8 cellular contexts compared by ENCODE assay signal in genomic region chr3:17431004-17431403, GRCh38.
DNase-seq lines count a peak whose midpoint lies in the region; ATAC-seq and TF ChIP-seq lines count a peak whose summit lies in the region.

No MANE protein-coding gene starts in this region.

- H3K27me3 ChIP-seq in WERI-Rb-1 (ENCODE audit: insufficient read depth, low read depth, severe bottlenecking): no peaks in the 10 kb centered on the region
- no peaks in the 10 kb centered on the region for H3K27me3 ChIP-seq in hepatocyte

- no peak overlapping the region for H3K27ac ChIP-seq in WERI-Rb-1
- no peak overlapping the region for H3K27ac ChIP-seq in hepatocyte

- 22% methylated on average over 2 of the region's 2 CpGs for WGBS in hepatocyte (ENCODE audit: low lambda C conversion rate, missing lambda C conversion rate)

- no peak for ATAC-seq in HG03571 (IDR thresholded peaks at IDR 0.05; ENCODE audit: unreplicated experiment)

- 0 out of 2 replicates have a peak, but pooled peaks have one; percentile 18 for TF ChIP-seq CTCF in WERI-Rb-1 (IDR thresholded peaks at IDR 0.05; ENCODE audit: low read depth, low read length)
- peak; percentile 55 for TF ChIP-seq CTCF in hepatocyte (IDR thresholded peaks at IDR 0.05; ENCODE audit: poor library complexity)

- no peak overlapping the region for H2AFZ ChIP-seq in hepatocyte

- no peaks in the 10 kb centered on the region for H3K4me1 ChIP-seq in hepatocyte (ENCODE audit: insufficient read depth)

- H3K4me3 ChIP-seq in WERI-Rb-1 (ENCODE audit: low read depth, low read length) (no peak overlapping the region), hepatocyte (no peak overlapping the region)

- H4K20me1 ChIP-seq in hepatocyte (ENCODE audit: insufficient read depth, poor library complexity, severe bottlenecking): no peaks in the 10 kb centered on the region

- H3K9me2 ChIP-seq in hepatocyte (replicated peaks; ENCODE audit: insufficient read depth): no peaks in the 10 kb centered on the region

- no peak overlapping the region for H3K4me2 ChIP-seq in hepatocyte

- peak; percentile 5 to 50 for DNase-seq in NCI-H2081 (lab: John Stamatoyannopoulos, UW)
- DNase-seq in NCI-H2081 treated with DMSO at 0.1 percent for 48 hours (lab: John Stamatoyannopoulos, UW): no peak
- DNase-seq in M059J (ENCODE audit: low read depth): peak; percentile 31
- no peak for DNase-seq in WERI-Rb-1
- peak; percentile 30 for DNase-seq in hepatocyte (ENCODE audit: low spot score)
- DNase-seq in iPS-NIHi7 (ENCODE audit: extremely low spot score): no peak
- no peak for DNase-seq in GF-D8 (lab: John Stamatoyannopoulos, UW)

- no peaks in the 10 kb centered on the region for H3K79me2 ChIP-seq in hepatocyte

- no peaks in the 10 kb centered on the region for H3K36me3 ChIP-seq in WERI-Rb-1
- H3K36me3 ChIP-seq in hepatocyte (replicated peaks; ENCODE audit: insufficient read depth, low read depth): no peaks in the 10 kb centered on the region

- H3K9me3 ChIP-seq in WERI-Rb-1 (ENCODE audit: severe bottlenecking) (no peaks in the 10 kb centered on the region), hepatocyte (ENCODE audit: low read depth) (no peaks in the 10 kb centered on the region)

Comparison
In these comparisons a context has a peak if more than half of its experiments do, and no peak if none do; other contexts are left out.
1. DNase-seq: peak in NCI-H2081 (2 of 2), M059J (single experiment) and hepatocyte (single experiment); none in NCI-H2081 treated with DMSO at 0.1 percent for 48 hours (single experiment), WERI-Rb-1 (single experiment), iPS-NIHi7 (single experiment) and GF-D8 (single experiment).